24 cellular contexts compared by ENCODE assay signal in genomic region chr19:6522712-6523111, GRCh38. TPM values are rescaled to one million over a fixed set of nuclear protein-coding genes. Genes with fewer than 3 reads are reported as not detected.
DNase-seq lines count a peak whose midpoint lies in the region; ATAC-seq lines count a peak whose summit lies in the region.
"Had no signal": no experiment of that assay in that cellular context is flagged by ENCODE, and none has a peak within 500 bp of the region (broad histone marks: within the 10 kb centered on the region; RNA-seq: fewer than 3 reads in every experiment).

No MANE protein-coding gene starts in this region.

- H3K27me3 ChIP-seq in BLaER1 treated with 17β-estradiol and CSF1 and Interleukin-3, amounts not matched to agents 10 nM and 100 nM, result no peaks in the 10 kb centered on the region
- no peaks in the 10 kb centered on the region for H3K27me3 ChIP-seq in mesenchymal stem cell (ENCODE audit: control insufficient read depth in 1 of 2, insufficient read depth in 1 of 2, low read length in 2 of 2)
- H3K27me3 ChIP-seq: breast epithelium, colonic mucosa, foreskin keratinocyte, testis, uterus had no signal

- DNase-seq in T-helper 17 cell (no peak), mesenchymal stem cell (no peak), RKO (ENCODE audit: low spot score) (no peak), NCI-H146 treated with DMSO at 0.1 percent for 48 hours (lab: John Stamatoyannopoulos, UW; ENCODE audit: unreplicated experiment) (no peak)
- DNase-seq: amniotic stem cell, colonic mucosa, DMS153, foreskin keratinocyte, left cardiac atrium, NCI-H1048, NCI-H2081, NCI-H446 treated with DMSO at 0.1 percent for 48 hours, occipital lobe, SIG-M5, testis, uterus had no signal

- H4K20me1 ChIP-seq in BLaER1 treated with 17β-estradiol and CSF1 and Interleukin-3, amounts not matched to agents 10 nM and 100 nM, result no peaks in the 10 kb centered on the region

- peak overlapping the region in 6 of 10 experiments; percentile 16 to 62 (median 42); a peak in 6 of 20 replicates for H3K4me3 ChIP-seq in BLaER1 treated with 17β-estradiol and CSF1 and Interleukin-3, amounts not matched to agents 10 nM and 100 nM
- H3K4me3 ChIP-seq in GM08714 (ENCODE audit: low read length) (peak overlapping the region; percentile 46; the same call in 1 of the 2 replicates), mesenchymal stem cell (ENCODE audit: insufficient read depth in 1 of 2, low read depth in 1 of 2, low read length in 2 of 2) (no peak overlapping the region)
- H3K4me3 ChIP-seq: breast epithelium, colonic mucosa, skin epidermis, testis, uterus had no signal

- peak overlapping the region in 10 of 11 experiments; percentile 67 to 88 (median 76); a peak in 20 of 22 replicates for H3K27ac ChIP-seq in BLaER1 treated with 17β-estradiol and CSF1 and Interleukin-3, amounts not matched to agents 10 nM and 100 nM
- no peak overlapping the region for H3K27ac ChIP-seq in mesenchymal stem cell (ENCODE audit: low read length, poor library complexity, severe bottlenecking)
- H3K27ac ChIP-seq: breast epithelium, colonic mucosa, foreskin keratinocyte, testis, uterus had no signal

- H2AFZ ChIP-seq in mesenchymal stem cell (ENCODE audit: low read depth, low read length), result no peak overlapping the region

- no peak overlapping the region for H3K4ac ChIP-seq in mesenchymal stem cell (ENCODE audit: low read depth in 1 of 2, low read length in 2 of 2)

- H3K36me3 Mint-ChIP-seq in T-helper 17 cell (ENCODE audit: low read depth), result no peaks in the 10 kb centered on the region

- H3K79me1 ChIP-seq in mesenchymal stem cell (replicated peaks; ENCODE audit: low read length, poor library complexity, severe bottlenecking), result no peaks in the 10 kb centered on the region

- H3K14ac ChIP-seq in mesenchymal stem cell (ENCODE audit: low read length in 2 of 2), result no peak overlapping the region

- peak overlapping the region; percentile 58 to 86 (median 73) for H3K4me2 ChIP-seq in BLaER1 treated with 17β-estradiol and CSF1 and Interleukin-3, amounts not matched to agents 10 nM and 100 nM
- no peak overlapping the region for H3K4me2 ChIP-seq in mesenchymal stem cell (ENCODE audit: low read length, poor library complexity, severe bottlenecking)

- no peak overlapping the region for H4K8ac ChIP-seq in mesenchymal stem cell (ENCODE audit: low read length)

- no peak overlapping the region for H2BK5ac ChIP-seq in mesenchymal stem cell (ENCODE audit: low read depth, low read length, poor library complexity, severe bottlenecking)

- no peaks in the 10 kb centered on the region for H3K27me3 Mint-ChIP-seq in T-helper 17 cell

- WGBS in mesenchymal stem cell, result 79% methylated on average over 6 of the region's 6 CpGs

- H2BK120ac ChIP-seq in mesenchymal stem cell (ENCODE audit: low read depth, low read length), result no peak overlapping the region

- peak overlapping the region; percentile 43 for H3K27ac Mint-ChIP-seq in T-helper 17 cell

- no peak overlapping the region for H2BK12ac ChIP-seq in mesenchymal stem cell (ENCODE audit: low read length in 2 of 2)

- peaks cover 32 to 63% (median 52%) of the 10 kb centered on the region in 10 experiments for H3K4me1 ChIP-seq in BLaER1 treated with 17β-estradiol and CSF1 and Interleukin-3, amounts not matched to agents 10 nM and 100 nM
- peaks cover 9% of the 10 kb centered on the region for H3K4me1 ChIP-seq in mesenchymal stem cell (ENCODE audit: control insufficient read depth, insufficient read depth, low read depth, low read length)
- H3K4me1 ChIP-seq: breast epithelium, colonic mucosa, foreskin keratinocyte, testis, uterus had no signal

- H3K23ac ChIP-seq in mesenchymal stem cell (ENCODE audit: low read length in 2 of 2), result no peak overlapping the region

- H3K4me3 Mint-ChIP-seq in T-helper 17 cell, result no peak overlapping the region

- no peak overlapping the region for H2BK15ac ChIP-seq in mesenchymal stem cell (ENCODE audit: low read depth, poor library complexity, severe bottlenecking)

- H3K4me1 Mint-ChIP-seq in T-helper 17 cell, result peaks cover 13% of the 10 kb centered on the region

- no peaks in the 10 kb centered on the region for H3K9me3 ChIP-seq in BLaER1 treated with 17β-estradiol and CSF1 and Interleukin-3, amounts not matched to agents 10 nM and 100 nM (replicated peaks in 1 of 11)
- H3K9me3 ChIP-seq in T-helper 17 cell (ENCODE audit: control insufficient read depth, low read length, poor library complexity, severe bottlenecking) (no peaks in the 10 kb centered on the region), mesenchymal stem cell (ENCODE audit: control insufficient read depth, low read length) (no peaks in the 10 kb centered on the region)
- H3K9me3 ChIP-seq: breast epithelium, colonic mucosa, testis, uterus had no signal

- ATAC-seq in T-helper 17 cell (no peak), GM19035 (IDR thresholded peaks at IDR 0.05; ENCODE audit: unreplicated experiment) (no peak)
- ATAC-seq: left cardiac atrium had no signal

- H3K36me3 ChIP-seq in BLaER1 treated with 17β-estradiol and CSF1 and Interleukin-3, amounts not matched to agents 10 nM and 100 nM, result no peaks in the 10 kb centered on the region
- no peaks in the 10 kb centered on the region for H3K36me3 ChIP-seq in mesenchymal stem cell (ENCODE audit: control insufficient read depth in 1 of 2, insufficient read depth in 2 of 2, low read depth in 1 of 2, low read length in 2 of 2)
- H3K36me3 ChIP-seq: breast epithelium, colonic mucosa, uterus had no signal

- no peak overlapping the region for H4K91ac ChIP-seq in mesenchymal stem cell (ENCODE audit: low read length)

- no peak overlapping the region for H3K18ac ChIP-seq in mesenchymal stem cell (ENCODE audit: low read depth in 1 of 2, low read length in 2 of 2)

- H2AK5ac ChIP-seq in mesenchymal stem cell (ENCODE audit: low read length, severe bottlenecking), result peak overlapping the region; percentile 91

- H3K9ac ChIP-seq in BLaER1 treated with 17β-estradiol and CSF1 and Interleukin-3, amounts not matched to agents 10 nM and 100 nM, result peak overlapping the region; percentile 18 to 76 (median 61); a peak in 17 of 22 replicates
- no peak overlapping the region for H3K9ac ChIP-seq in mesenchymal stem cell (ENCODE audit: low read length)

RNA-seq across cellular contexts. Expression of gene TNFSF9, which starts 8.1 kb away (rescaled TPM):
- 1 to 10 TPM; 2.2 to 3.3 TPM for total RNA-seq in T-helper 17 cell
- polyA plus RNA-seq in mesenchymal stem cell (2013, experiment 1 of 2), result 3.2 TPM
- polyA plus RNA-seq in mesenchymal stem cell (2013, experiment 2 of 2), result 3.4 TPM

RNA-seq across cellular contexts. Expression of gene TUBB4A, which starts 20.6 kb away (rescaled TPM):
- 1 to 10 TPM; 1.5 to 1.6 TPM for total RNA-seq in T-helper 17 cell
- polyA plus RNA-seq in mesenchymal stem cell (2013, experiment 1 of 2), result not detected
- 0.01 TPM for polyA plus RNA-seq in mesenchymal stem cell (2013, experiment 2 of 2)
- total RNA-seq: foreskin keratinocyte, LHCN-M2 had no signal
- polyA plus RNA-seq: foreskin keratinocyte had no signal

RNA-seq across cellular contexts. Expression of gene DENND1C, which starts 41.1 kb away (rescaled TPM):
- 100 to 1,000 TPM; 104 to 105 TPM for total RNA-seq in T-helper 17 cell
- polyA plus RNA-seq in mesenchymal stem cell (2013, experiment 1 of 2), result 0.03 TPM
- polyA plus RNA-seq in mesenchymal stem cell (2013, experiment 2 of 2), result 0.04 TPM
- total RNA-seq: G401, LHCN-M2, occipital lobe had no signal

RNA-seq across cellular contexts. Expression of gene CRB3, which starts 58.6 kb away (rescaled TPM):
- 1 to 10 TPM; 1.4 to 1.5 TPM for total RNA-seq in T-helper 17 cell
- polyA plus RNA-seq in mesenchymal stem cell (2013, experiment 1 of 2), result not detected
- polyA plus RNA-seq in mesenchymal stem cell (2013, experiment 2 of 2), result not detected
- total RNA-seq: G401, H4, left cardiac atrium, LHCN-M2, occipital lobe had no signal

Comparison
In these comparisons a context has a peak if more than half of its experiments do, and no peak if none do; other contexts are left out.
1. H3K4me3 ChIP-seq: peak in BLaER1 treated with 17β-estradiol and CSF1 and Interleukin-3, amounts not matched to agents 10 nM and 100 nM (6 of 10) and GM08714 (single experiment); none in mesenchymal stem cell (0 of 2).